Comparison of ENCODE assay signal across 8 cellular contexts in genomic region chr2:15560988-15561573, GRCh38. TPM values are rescaled to one million over a fixed set of nuclear protein-coding genes. Genes with fewer than 3 reads are reported as not detected.
DNase-seq lines count a peak whose midpoint lies in the region; ATAC-seq and TF ChIP-seq lines count a peak whose summit lies in the region.

Gene NBAS, minus strand, starts transcription at chr2:15561334. Its CDS starts 30 bp downstream, at chr2:15561304.

- H3K9me3 Mint-ChIP-seq in activated CD4-positive, alpha-beta memory T cell treated with anti-CD3 and anti-CD28 coated beads for 36 hours: no peaks in the 10 kb centered on the region

- H3K9ac ChIP-seq in duodenal mucosa (ENCODE audit: low read depth in 1 of 2, low read length in 2 of 2) (peak within 1 kb of the TSS; percentile 80 to 81), liver (ENCODE audit: low read depth in 1 of 2, low read length in 2 of 2) (peak within 1 kb of the TSS; percentile 73 to 90)

- CTCF ChIA-PET in activated CD4-positive, alpha-beta memory T cell treated with anti-CD3 and anti-CD28 coated beads for 36 hours (lab: Charles Lee): interaction anchor here (1.0 to 8.5 kb wide), 4 partner anchors 10 to 27 kb away, joined by 3 to 73 read pairs (median 4); no protein-coding TSS in a partner anchor

- DNase-seq in NCI-H774 (lab: John Stamatoyannopoulos, UW): peak; percentile 74
- peak; percentile 91 for DNase-seq in activated CD4-positive, alpha-beta memory T cell treated with anti-CD3 and anti-CD28 coated beads for 36 hours
- DNase-seq in stimulated activated CD4-positive, alpha-beta T cell treated with anti-CD3 and anti-CD28 coated beads, Interleukin-4, amount 100 ng/mL, for 24 hours: peak; percentile 84

- H3K27me3 Mint-ChIP-seq in activated CD4-positive, alpha-beta memory T cell treated with anti-CD3 and anti-CD28 coated beads for 36 hours: peaks cover 3% of the 10 kb centered on the region

- TF ChIP-seq CTCF in C4-2B (conservative IDR thresholded peaks at IDR 0.05) (no peak), liver (IDR thresholded peaks at IDR 0.05; ENCODE audit: low read depth, low read length, missing input control) (no peak)

- peak within 1 kb of the TSS; percentile 95 to 99 for H3K4me3 ChIP-seq in duodenal mucosa (ENCODE audit: low read depth in 1 of 2, low read length in 2 of 2)
- H3K4me3 ChIP-seq in liver (ENCODE audit: low read depth in 1 of 3, low read length in 3 of 3): peak within 1 kb of the TSS; percentile 69 to 91 (median 82)

- POLR2A ChIA-PET in activated CD4-positive, alpha-beta memory T cell treated with anti-CD3 and anti-CD28 coated beads for 36 hours (lab: Charles Lee): interaction anchor here (0.7 to 3.4 kb wide), 2 partner anchors 16 to 30 kb away, joined by 3 to 17 read pairs; partner anchors contain the start of gene DDX1

- H3K27me3 ChIP-seq in duodenal mucosa (ENCODE audit: control insufficient read depth in 1 of 2, insufficient read depth in 2 of 2, low read length in 2 of 2) (no peaks in the 10 kb centered on the region), liver (ENCODE audit: control insufficient read depth in 4 of 4, insufficient read depth in 4 of 4, low read length in 3 of 4) (no peaks in the 10 kb centered on the region)

- no peaks in the 10 kb centered on the region for H3K9me3 ChIP-seq in duodenal mucosa (ENCODE audit: control insufficient read depth in 1 of 2, low read length in 2 of 2)
- H3K9me3 ChIP-seq in liver (ENCODE audit: control insufficient read depth in 4 of 4, low read length in 3 of 4): no peaks in the 10 kb centered on the region

- peak within 1 kb of the TSS; percentile 99 for H3K4me3 Mint-ChIP-seq in activated CD4-positive, alpha-beta memory T cell treated with anti-CD3 and anti-CD28 coated beads for 36 hours

- no peaks in the 10 kb centered on the region for H3K36me3 ChIP-seq in duodenal mucosa (ENCODE audit: control insufficient read depth in 1 of 2, insufficient read depth in 2 of 2, low read length in 2 of 2)
- peaks cover 0 to 2% (median 0%) of the 10 kb centered on the region in 4 donors for H3K36me3 ChIP-seq in liver (ENCODE audit: control insufficient read depth in 4 of 4, insufficient read depth in 3 of 4, low read depth in 1 of 4, low read length in 3 of 4)

- under 1% methylated on average over 30 of the region's 30 CpGs for WGBS in liver

- H3K4me1 ChIP-seq in duodenal mucosa (ENCODE audit: control insufficient read depth in 1 of 2, insufficient read depth in 2 of 2, low read length in 2 of 2): peaks cover 20 to 26% of the 10 kb centered on the region in 2 donors
- peaks cover 4 to 15% (median 12%) of the 10 kb centered on the region in 4 donors for H3K4me1 ChIP-seq in liver (ENCODE audit: control insufficient read depth in 4 of 4, insufficient read depth in 4 of 4, low read length in 3 of 4)

- peaks cover 2% of the 10 kb centered on the region for H3K36me3 Mint-ChIP-seq in activated CD4-positive, alpha-beta memory T cell treated with anti-CD3 and anti-CD28 coated beads for 36 hours

- ATAC-seq in GM19351 (IDR thresholded peaks at IDR 0.05; ENCODE audit: unreplicated experiment) (peak; percentile 86), HG03521 (IDR thresholded peaks at IDR 0.05; ENCODE audit: unreplicated experiment) (peak; percentile 77)

- intact Hi-C loops in activated CD4-positive, alpha-beta memory T cell treated with anti-CD3 and anti-CD28 coated beads for 36 hours (cut with micrococcal nuclease): loop anchor here (1.0 to 10.0 kb wide), 5 partner anchors 30 to 419 kb away; partner anchors contain the start of gene DDX1

- H3K27ac Mint-ChIP-seq in activated CD4-positive, alpha-beta memory T cell treated with anti-CD3 and anti-CD28 coated beads for 36 hours: peak within 1 kb of the TSS; percentile 94

- no peak for TF ChIP-seq RAD21 in liver (IDR thresholded peaks at IDR 0.05)

- peak within 1 kb of the TSS; percentile 66 for H3K27ac ChIP-seq in C4-2B
- peak within 1 kb of the TSS; percentile 62 for H3K27ac ChIP-seq in duodenal mucosa (ENCODE audit: low read depth, low read length)
- H3K27ac ChIP-seq in liver (ENCODE audit: low read depth in 1 of 2, low read length in 2 of 2): peak within 1 kb of the TSS; percentile 66 to 67

- peaks cover 31% of the 10 kb centered on the region for H3K4me1 Mint-ChIP-seq in activated CD4-positive, alpha-beta memory T cell treated with anti-CD3 and anti-CD28 coated beads for 36 hours (ENCODE audit: low read depth)

TF ChIP-seq in liver, 16 proteins besides CTCF, POLR2A, EP300 and RAD21:
- TF ChIP-seq YY1 (IDR thresholded peaks at IDR 0.05) (peak; percentile 99), NR2F2 (IDR thresholded peaks at IDR 0.05) (no peak), GABPA (IDR thresholded peaks at IDR 0.05 in 1 of 2, conservative IDR thresholded peaks at IDR 0.05 in 1 of 2) (peak in 1 of 2 donors; percentile 72), ATF3 (IDR thresholded peaks at IDR 0.05) (no peak), FOXA2 (IDR thresholded peaks at IDR 0.05) (peak; percentile 30), HNF4G (IDR thresholded peaks at IDR 0.05) (no peak), RXRA (IDR thresholded peaks at IDR 0.05) (peak; percentile 46 to 50), TAF1 (conservative IDR thresholded peaks at IDR 0.05) (no peak), HNF4A (conservative IDR thresholded peaks at IDR 0.05) (peak; percentile 35 to 40), REST (IDR thresholded peaks at IDR 0.05) (peak; percentile 76), SP1 (IDR thresholded peaks at IDR 0.05) (peak; percentile 46), EGR1 (IDR thresholded peaks at IDR 0.05; ENCODE audit: low read depth in 2 of 2) (peak in 1 of 2 donors; percentile 56), MAX (IDR thresholded peaks at IDR 0.05) (peak; percentile 89), FOXA1 (IDR thresholded peaks at IDR 0.05) (peak; percentile 17), ZBTB33 (IDR thresholded peaks at IDR 0.05) (peak; percentile 95), JUND (IDR thresholded peaks at IDR 0.05) (no peak)

RNA-seq across cellular contexts. Expression of gene NBAS, which starts in this region (rescaled TPM):
- 10 to 100 TPM; 40.1 to 44.0 TPM for total RNA-seq in activated CD4-positive, alpha-beta memory T cell treated with anti-CD3 and anti-CD28 coated beads for 36 hours
- 10 to 100 TPM; 27.2 to 40.0 TPM for total RNA-seq in liver
- polyA plus RNA-seq in liver: 10 to 100 TPM; 10.5 to 10.7 TPM

Comparison
In these comparisons a context has a peak if more than half of its experiments do, and no peak if none do; other contexts are left out.
1. Peak in every context shown above with its lines: DNase-seq, ATAC-seq, H3K4me3 ChIP-seq and H3K27ac ChIP-seq.